In genomic region chr17:72122336-72122667, GRCh38 we compare ENCODE assay signal across 9 cellular contexts. TPM values are rescaled to one million over a fixed set of nuclear protein-coding genes. Genes with fewer than 3 reads are reported as not detected.
DNase-seq lines count a peak whose midpoint lies in the region; FAIRE-seq and TF ChIP-seq lines count a peak whose summit lies in the region.
"Had no signal": no experiment of that assay in that cellular context is flagged by ENCODE, and none has a peak within 500 bp of the region (broad histone marks: within the 10 kb centered on the region; RNA-seq: fewer than 3 reads in every experiment).

No MANE protein-coding gene starts in this region.

- peaks cover 30% of the 10 kb centered on the region for H3K4me1 ChIP-seq in DOHH2 (ENCODE audit: control insufficient read depth, low read length)
- peaks cover 33% of the 10 kb centered on the region for H3K4me1 ChIP-seq in SJCRH30

- H3K4me3 ChIP-seq in DOHH2 (ENCODE audit: low read length) (peak overlapping the region; percentile 98), SJCRH30 (peak overlapping the region; percentile 94), foreskin fibroblast (ENCODE audit: low read depth in 1 of 2, low read length in 2 of 2) (peak overlapping the region; percentile 68 to 81)

- H4K20me1 ChIP-seq in DOHH2 (ENCODE audit: control insufficient read depth, insufficient read depth, low read depth, low read length), result peaks cover 6% of the 10 kb centered on the region

- peak overlapping the region; percentile 82 for H3K27ac Mint-ChIP-seq in progenitor cell of endocrine pancreas

- H3K27me3 ChIP-seq in DOHH2 (ENCODE audit: control insufficient read depth, low read length), result peaks cover 24% of the 10 kb centered on the region
- no peaks in the 10 kb centered on the region for H3K27me3 ChIP-seq in SJCRH30

- peak overlapping the region; percentile 99 for H3K4me2 ChIP-seq in DOHH2 (ENCODE audit: low read length)

- TF ChIP-seq CTCF in DOHH2 (IDR thresholded peaks at IDR 0.05; ENCODE audit: low read depth, low read length, poor library complexity, severe bottlenecking) (no peak), foreskin fibroblast (IDR thresholded peaks at IDR 0.05; ENCODE audit: low read depth, low read length) (no peak), progenitor cell of endocrine pancreas (IDR thresholded peaks at IDR 0.05; ENCODE audit: unreplicated experiment) (no peak)

- no peaks in the 10 kb centered on the region for H3K9me3 ChIP-seq in DOHH2 (ENCODE audit: control insufficient read depth, insufficient read depth, low read length)
- H3K9me3 ChIP-seq in SJCRH30 (replicated peaks), result no peaks in the 10 kb centered on the region

- H3K4me3 Mint-ChIP-seq in progenitor cell of endocrine pancreas (ENCODE audit: low read depth), result peak overlapping the region; percentile 89

- H3K9me2 ChIP-seq in DOHH2 (replicated peaks; ENCODE audit: control insufficient read depth, low read length), result no peaks in the 10 kb centered on the region

- peaks cover under 1% of the 10 kb centered on the region for H3K27me3 Mint-ChIP-seq in progenitor cell of endocrine pancreas

- no peaks in the 10 kb centered on the region for H3K9me3 Mint-ChIP-seq in progenitor cell of endocrine pancreas (ENCODE audit: low read depth)

- FAIRE-seq in GM19239 (lab: Jason Lieb, UNC), result no peak

- H3F3A ChIP-seq in DOHH2 (ENCODE audit: control insufficient read depth, insufficient read depth), result peaks cover 13% of the 10 kb centered on the region

- H3K27ac ChIP-seq in DOHH2 (ENCODE audit: low read depth, low read length) (no peak overlapping the region), SJCRH30 (peak overlapping the region; percentile 77)

- peaks cover 30% of the 10 kb centered on the region for H3K79me2 ChIP-seq in DOHH2 (ENCODE audit: control insufficient read depth, low read length)

- intact Hi-C loops in posterior vena cava (cut with DNase I), result no loop called here

- peaks cover 20% of the 10 kb centered on the region for H3K36me3 Mint-ChIP-seq in progenitor cell of endocrine pancreas (ENCODE audit: insufficient read depth)

- peaks cover 39% of the 10 kb centered on the region for H3K4me1 Mint-ChIP-seq in progenitor cell of endocrine pancreas (ENCODE audit: low read depth)

- DNase-seq in SJCRH30 (no peak), foreskin fibroblast (no peak), progenitor cell of endocrine pancreas (ENCODE audit: low spot score, unreplicated experiment) (no peak), hippocampal formation (lab: John Stamatoyannopoulos, UW) (no peak), posterior vena cava (ENCODE audit: low spot score) (no peak), GDM1 (lab: John Stamatoyannopoulos, UW) (no peak), GM19239 (ENCODE audit: insufficient read length, low spot score) (no peak)
- DNase-seq: activated CD8-positive, alpha-beta memory T cell treated with anti-CD3 and anti-CD28 coated beads, Interleukin-2, amount 50 U/mL, for 4 hours had no signal

- H3K36me3 ChIP-seq in DOHH2 (ENCODE audit: control insufficient read depth, low read length) (peaks cover 26% of the 10 kb centered on the region), SJCRH30 (peaks cover 34% of the 10 kb centered on the region)

RNA-seq across cellular contexts. Expression of gene SOX9, which starts 1.5 kb away (rescaled TPM):
- 104 and 105 TPM in 2 replicates for total RNA-seq in SJCRH30 (2014; rRNA removed; shearing (Covaris generic))
- total RNA-seq in progenitor cell of endocrine pancreas, result 190 and 219 TPM in 2 replicates
- total RNA-seq in posterior vena cava, result 1 to 10 TPM; 1.1 to 3.2 TPM

Comparison
In these comparisons a context has a peak if more than half of its experiments do, and no peak if none do; other contexts are left out.
1. RNA of gene SOX9, which starts 1.5 kb away (total RNA-seq): 190 to 219 TPM in progenitor cell of endocrine pancreas and 104 to 105 TPM in SJCRH30; 1.1 to 3.2 TPM in posterior vena cava; every median in the first group is over 10 times any median in the second.
2. Peak in every context shown above with its lines, with median percentiles within 50 percentile points of each other: H3K4me3 ChIP-seq.